In genomic region chr5:147098233-147098790, GRCh38 we compare ENCODE assay signal across 9 cellular contexts.
DNase-seq lines count a peak whose midpoint lies in the region; ATAC-seq, FAIRE-seq and TF ChIP-seq lines count a peak whose summit lies in the region.
"Had no signal": no experiment of that assay in that cellular context is flagged by ENCODE, and none has a peak within 500 bp of the region (broad histone marks: within the 10 kb centered on the region; RNA-seq: fewer than 3 reads in every experiment).

No MANE protein-coding gene starts in this region.

- peak; percentile 42 to 54 (median 50) for TF ChIP-seq CTCF in GM12878 (IDR thresholded peaks at IDR 0.05 in 2 of 3, conservative IDR thresholded peaks at IDR 0.05 in 1 of 3; ENCODE audit: control insufficient read depth in 2 of 3, extremely low read depth in 1 of 3, insufficient read depth in 1 of 3, low read depth in 3 of 3, low read length in 3 of 3)

- 0 out of 2 replicates have a peak, but pooled peaks have one; percentile 26 for TF ChIP-seq RAD21 in GM12878 (IDR thresholded peaks at IDR 0.05; ENCODE audit: insufficient read depth, low read depth, low read length)

- CTCF ChIA-PET in HEK293T (lab: Yijun Ruan, JAX), result interaction anchor here (0.6 to 3.8 kb wide), 5 partner anchors 16 to 91 kb away, joined by 3 to 20 read pairs (median 3); no protein-coding TSS in a partner anchor
- CTCF ChIA-PET in GM12878 (lab: Yijun Ruan, JAX), result interaction anchor here (0.7 to 7.4 kb wide), 17 partner anchors 8 to 566 kb away, joined by 3 to 107 read pairs (median 4); no protein-coding TSS in a partner anchor

- no peak for TF ChIP-seq EP300 in GM12878 (IDR thresholded peaks at IDR 0.05; ENCODE audit: borderline replicate concordance in 1 of 2, control insufficient read depth in 1 of 2, low read depth in 2 of 2, low read length in 2 of 2)

- FAIRE-seq in GM12878 (lab: Jason Lieb, UNC), result no peak
- FAIRE-seq in islet of Langerhans (lab: Jason Lieb, UNC), result peak; percentile 49
- FAIRE-seq in urothelium cell line (lab: Jason Lieb, UNC), result no peak

- H3K4me2 ChIP-seq in GM12878 (ENCODE audit: control insufficient read depth, insufficient read depth), result no peak overlapping the region

- TF ChIP-seq POLR2A in GM12878 (IDR thresholded peaks at IDR 0.05; ENCODE audit: low read depth, low read length), result no peak

- RAD21 ChIA-PET in GM12878 (lab: Charles Lee; ENCODE audit: unreplicated experiment), result interaction anchor here (0.8 to 2.4 kb wide), 3 partner anchors 89 to 271 kb away, joined by 5 to 31 read pairs (median 12); no protein-coding TSS in a partner anchor

- in situ Hi-C loops in GM12878 (cut with MboI), result no loop called here

- SMC1A ChIA-PET in GM12878 (lab: Charles Lee; ENCODE audit: uncharacterized antibody, unreplicated experiment), result interaction anchor here (1.0 to 4.1 kb wide), 7 partner anchors 81 to 462 kb away, joined by 3 to 50 read pairs (median 6); no protein-coding TSS in a partner anchor

- BruUV-seq in GM12878 (replicated peaks; lab: Mats Ljungman, UMichigan), result no TSS peak

- H3K4me1 ChIP-seq in GM12878 (ENCODE audit: control insufficient read depth, insufficient read depth, low read length), result no peaks in the 10 kb centered on the region

- ATAC-seq in GM12878, result peak; percentile 67; the same call in 2 of the 3 replicates
- no peak for ATAC-seq in GM18873 (IDR thresholded peaks at IDR 0.05; ENCODE audit: low FRiP score, unreplicated experiment)
- ATAC-seq in HG03469 (IDR thresholded peaks at IDR 0.05; ENCODE audit: unreplicated experiment), result no peak

- H3K36me3 ChIP-seq in GM12878 (ENCODE audit: control insufficient read depth in 2 of 2, insufficient read depth in 2 of 2, low read length in 1 of 2), result no peaks in the 10 kb centered on the region

- POLR2A ChIA-PET in HEK293T (lab: Yijun Ruan, JAX), result no interaction called here
- POLR2A ChIA-PET in GM12878 (lab: Charles Lee), result no interaction called here

- no peaks in the 10 kb centered on the region for H3K9me3 ChIP-seq in GM12878 (replicated peaks; ENCODE audit: control insufficient read depth, insufficient read depth, low read length)

- H3K27ac ChIP-seq in GM12878 (ENCODE audit: control insufficient read depth, insufficient read depth), result no peak overlapping the region
- H3K27ac ChIP-seq: skin epidermis had no signal

- WGBS in GM12878 (ENCODE audit: insufficient coverage, insufficient replicate concordance, low lambda C conversion rate, missing lambda C conversion rate), result 7% methylated on average over 5 of the region's 5 CpGs

- no peak overlapping the region for H3K4me3 ChIP-seq in GM12878
- H3K4me3 ChIP-seq: skin epidermis had no signal

- intact Hi-C loops in GM12878 (cut with micrococcal nuclease; ENCODE audit: unreplicated experiment), result loop anchor here (1.0 to 10.0 kb wide), 2 partner anchors 91 to 266 kb away; no protein-coding TSS in a partner anchor

- H4K20me1 ChIP-seq in GM12878 (ENCODE audit: control insufficient read depth, insufficient read depth), result no peaks in the 10 kb centered on the region

- no peaks in the 10 kb centered on the region for H3K79me2 ChIP-seq in GM12878 (ENCODE audit: control insufficient read depth, insufficient read depth, low read length)

- DNase-seq in DMS53 treated with DMSO at 0.1 percent for 48 hours (lab: John Stamatoyannopoulos, UW; ENCODE audit: unreplicated experiment) (peak; percentile 89), HEK293T (ENCODE audit: extremely low spot score) (peak; percentile 19), NCI-H2227 treated with DMSO at 0.1 percent for 48 hours (lab: John Stamatoyannopoulos, UW) (peak; percentile 48), GM12878 (ENCODE audit: low read depth, low spot score) (no peak), urothelium cell line (ENCODE audit: low spot score) (peak; percentile 48)

- H2AFZ ChIP-seq in GM12878 (ENCODE audit: control insufficient read depth, low read depth, low read length), result no peak overlapping the region

- no peak overlapping the region for H3K9ac ChIP-seq in GM12878 (ENCODE audit: control insufficient read depth, insufficient read depth, low read length)

- no peaks in the 10 kb centered on the region for H3K27me3 ChIP-seq in GM12878 (replicated peaks in 1 of 2; ENCODE audit: control insufficient read depth in 2 of 2, insufficient read depth in 2 of 2, low read length in 1 of 2)

TF ChIP-seq in HEK293T, 16 proteins besides CTCF, POLR2A, EP300 and RAD21:
- TF ChIP-seq LEF1 (IDR thresholded peaks at IDR 0.05; ENCODE audit: borderline replicate concordance) (no peak), FOXM1 (IDR thresholded peaks at IDR 0.05; ENCODE audit: borderline replicate concordance) (no peak), TARDBP (IDR thresholded peaks at IDR 0.05) (no peak), FOXA1 (IDR thresholded peaks at IDR 0.05) (no peak), ELF4 (IDR thresholded peaks at IDR 0.05) (no peak), L3MBTL2 (conservative IDR thresholded peaks at IDR 0.05) (no peak), SUZ12 (IDR thresholded peaks at IDR 0.05) (no peak), HDGF (IDR thresholded peaks at IDR 0.05; ENCODE audit: borderline replicate concordance) (no peak), ARNT (IDR thresholded peaks at IDR 0.05) (no peak), ZNF384 (IDR thresholded peaks at IDR 0.05) (no peak), NFRKB (IDR thresholded peaks at IDR 0.05) (no peak)

TF ChIP-seq in GM12878, 131 proteins besides CTCF, POLR2A, EP300 and RAD21:
- TF ChIP-seq SMC3 (IDR thresholded peaks at IDR 0.05; ENCODE audit: borderline replicate concordance, low read length) (peak; percentile 60; the same call in 1 of the 2 replicates), ESRRA (IDR thresholded peaks at IDR 0.05; ENCODE audit: low read length) (no peak), TBL1XR1 (IDR thresholded peaks at IDR 0.05; ENCODE audit: low read depth, low read length) (no peak)
TF ChIP-seq in GM12878: peak in this region for 1.
